32 cellular contexts compared by ENCODE assay signal in genomic region chr3:11009898-11010297, GRCh38. TPM values are rescaled to one million over a fixed set of nuclear protein-coding genes. Genes with fewer than 3 reads are reported as not detected.
"Had no signal": no experiment of that assay in that cellular context is flagged by ENCODE, and none has a peak within 500 bp of the region (broad histone marks: within the 10 kb centered on the region; RNA-seq: fewer than 3 reads in every experiment).

No MANE protein-coding gene starts in this region.

- H3K4me3 ChIP-seq: adrenal gland, ascending aorta, esophagus muscularis mucosa, heart right ventricle, left ventricle myocardium inferior, right atrium auricular region, smooth muscle cell, suprapubic skin, transverse colon had no signal

- H3K27ac ChIP-seq: adrenal gland, ascending aorta, brain microvascular endothelial cell, esophagus muscularis mucosa, heart right ventricle, left ventricle myocardium inferior, parathyroid adenoma, right atrium auricular region, suprapubic skin, transverse colon, VCaP had no signal

- DNase-seq: activated CD4-positive, alpha-beta T cell treated with anti-CD3 and anti-CD28 coated beads for 48 hours; activated CD4-positive, alpha-beta T cell treated with anti-CD3 and anti-CD28 coated beads, Interleukin-2, amount 50 U/mL, for 48 hours; activated CD8-positive, alpha-beta memory T cell treated with anti-CD3 and anti-CD28 coated beads, Interleukin-2, amount 50 U/mL, for 4 hours; activated effector memory CD4-positive, alpha-beta T cell treated with anti-CD3 and anti-CD28 coated beads, Interleukin-2, amount 50 U/mL, for 16 hours; activated naive CD4-positive, alpha-beta T cell treated with anti-CD3 and anti-CD28 coated beads for 36 hours; activated naive CD8-positive, alpha-beta T cell treated with anti-CD3 and anti-CD28 coated beads for 36 hours; activated T-cell treated with anti-CD3 and anti-CD28 coated beads, Interleukin-2, amount 50 U/mL, for 1 hour; adrenal gland; brain microvascular endothelial cell; endodermal cell; foreskin melanocyte; heart right ventricle; kidney glomerular epithelial cell; left ventricle myocardium inferior; occipital lobe; stimulated activated CD4-positive, alpha-beta T cell treated with anti-CD3 and anti-CD28 coated beads, Interleukin-1b, Interleukin-23, amount 100 ng/mL, for 48 hours; stimulated activated CD4-positive, alpha-beta T cell treated with anti-CD3 and anti-CD28 coated beads, Interleukin-4, amount 100 ng/mL, for 4 hours; stimulated activated CD8-positive, alpha-beta memory T cell treated with anti-CD3 and anti-CD28 coated beads, Interleukin-4, amount 100 ng/mL, for 48 hours; stimulated activated naive CD8-positive, alpha-beta T cell treated with anti-CD3 and anti-CD28 coated beads, Interleukin-15, amount 100 ng/mL, for 72 hours; SW 1271; T-helper 9 cell; transverse colon had no signal

RNA-seq across cellular contexts. Expression of gene SLC6A1, which starts 17.4 kb away (rescaled TPM):
- total RNA-seq: activated CD8-positive, alpha-beta memory T cell treated with anti-CD3 and anti-CD28 coated beads for 36 hours; activated naive CD4-positive, alpha-beta T cell treated with anti-CD3 and anti-CD28 coated beads for 36 hours; activated naive CD8-positive, alpha-beta T cell treated with anti-CD3 and anti-CD28 coated beads for 36 hours; activated T-helper 1 cell treated with anti-CD3 and anti-CD28 coated beads, Interleukin-12 subunit alpha, Interleukin-12 subunit beta, Interleukin-2, Interleukin-4 antibody, amounts not matched to agents 30 ng/mL and 10 ng/mL and 1 ng/mL, durations not matched to agents 14 hours and 24 hours and 36 hours; glomerular endothelial cell had no signal
